In genomic region chr20:63617876-63618265, GRCh38 we compare ENCODE assay signal across 22 cellular contexts. TPM values are rescaled to one million over a fixed set of nuclear protein-coding genes. Genes with fewer than 3 reads are reported as not detected.
DNase-seq lines count a peak whose midpoint lies in the region; ATAC-seq, FAIRE-seq and TF ChIP-seq lines count a peak whose summit lies in the region.
"Had no signal": no experiment of that assay in that cellular context is flagged by ENCODE, and none has a peak within 500 bp of the region (broad histone marks: within the 10 kb centered on the region; RNA-seq: fewer than 3 reads in every experiment).

No MANE protein-coding gene starts in this region.

- H2AK5ac ChIP-seq in neuronal stem cell (ENCODE audit: low read depth, low read length) = no peak overlapping the region

- H2BK12ac ChIP-seq in neuronal stem cell (ENCODE audit: low read length) = no peak overlapping the region

- H3K79me1 ChIP-seq in neuronal stem cell (ENCODE audit: low read depth, low read length) = peaks cover 5% of the 10 kb centered on the region

- H3K18ac ChIP-seq in neuronal stem cell (ENCODE audit: low read length) = no peak overlapping the region

- H3K14ac ChIP-seq in neuronal stem cell (ENCODE audit: low read length) = no peak overlapping the region

- FAIRE-seq in bronchial epithelial cell (lab: Jason Lieb, UNC) = peak; percentile 82
- FAIRE-seq: G401.6, GM12891, HepG2 had no signal

- intact Hi-C loops in Right ventricle myocardium superior (cut with DNase I) = no loop called here
- intact Hi-C loops in cardiac septum (cut with DNase I) = no loop called here
- intact Hi-C loops in thyroid gland (cut with DNase I) = no loop called here

- no peak overlapping the region for H4K91ac ChIP-seq in neuronal stem cell (ENCODE audit: low read depth, low read length, poor library complexity)

- ATAC-seq in Right ventricle myocardium superior (ENCODE audit: poor library complexity) = no peak
- no peak for ATAC-seq in HG02642 (IDR thresholded peaks at IDR 0.05; ENCODE audit: poor library complexity, unreplicated experiment)
- ATAC-seq in GM19467 (IDR thresholded peaks at IDR 0.05; ENCODE audit: unreplicated experiment) = no peak
- ATAC-seq: HCT116, HepG2 had no signal

- DNase-seq in Right ventricle myocardium superior (peak; percentile 14), cardiac septum (ENCODE audit: low spot score) (no peak), bronchial epithelial cell (ENCODE audit: low read depth) (no peak), neuronal stem cell (ENCODE audit: low spot score) (no peak), thyroid gland (no peak), NCI-H1436 (lab: John Stamatoyannopoulos, UW) (no peak)
- DNase-seq: CD4-positive, CD25-positive, alpha-beta regulatory T cell; CD8-positive, alpha-beta memory T cell; COR-L47; DMS 273 treated with DMSO at 0.1 percent for 48 hours; DMS53; DND-41; GOT3; H7; HFFc6 had no signal

- H4K8ac ChIP-seq in neuronal stem cell (ENCODE audit: low read depth, low read length) = no peak overlapping the region

- H3K4me1 ChIP-seq in neuronal stem cell (ENCODE audit: control insufficient read depth in 2 of 2, insufficient read depth in 1 of 2, low read depth in 1 of 2, low read length in 2 of 2) (no peaks in the 10 kb centered on the region), thyroid gland (peaks cover 64 to 71% of the 10 kb centered on the region in 2 donors)

- no CpG with 5 or more reads among the region's 8 CpGs for WGBS in neuronal stem cell (ENCODE audit: extremely low coverage in 2 of 2, insufficient read length in 2 of 2, insufficient replicate concordance in 1 of 2), 2 donors
- WGBS in thyroid gland, 2 donors = 87 to 98% methylated on average over 7 of the region's 8 CpGs

- no peak overlapping the region for H2BK15ac ChIP-seq in neuronal stem cell (ENCODE audit: low read length)

- H2BK120ac ChIP-seq in neuronal stem cell (ENCODE audit: low read depth, low read length) = no peak overlapping the region

- peaks cover 5 to 17% of the 10 kb centered on the region in 2 donors for H3K9me3 ChIP-seq in neuronal stem cell (replicated peaks in 1 of 2; ENCODE audit: control insufficient read depth in 2 of 2, insufficient read depth in 1 of 2, low read depth in 1 of 2, low read length in 2 of 2)
- H3K9me3 ChIP-seq in thyroid gland = no peaks in the 10 kb centered on the region

- no peak for TF ChIP-seq CTCF in bronchial epithelial cell (IDR thresholded peaks at IDR 0.05; ENCODE audit: insufficient read depth, low read length, severe bottlenecking)
- TF ChIP-seq CTCF in thyroid gland (IDR thresholded peaks at IDR 0.05) = no peak

- H3K27me3 ChIP-seq in bronchial epithelial cell (ENCODE audit: control insufficient read depth, insufficient read depth, low read length) = no peaks in the 10 kb centered on the region
- no peaks in the 10 kb centered on the region for H3K27me3 ChIP-seq in neuronal stem cell (ENCODE audit: control insufficient read depth in 3 of 3, insufficient read depth in 3 of 3, low read depth in 1 of 3, low read length in 3 of 3)
- H3K27me3 ChIP-seq in thyroid gland = no peaks in the 10 kb centered on the region

- H3K27ac ChIP-seq in neuronal stem cell (replicated peaks; ENCODE audit: low read length) = no peak overlapping the region
- peak overlapping the region; percentile 89 to 92 (median 89) for H3K27ac ChIP-seq in thyroid gland
- H3K27ac ChIP-seq: 22Rv1 had no signal

- H3K4ac ChIP-seq in neuronal stem cell (ENCODE audit: low read length) = no peak overlapping the region

- no peak for TF ChIP-seq POLR2A in thyroid gland (IDR thresholded peaks at IDR 0.05)

- H2BK5ac ChIP-seq in neuronal stem cell (ENCODE audit: low read length) = peak overlapping the region; percentile 3

- H2AFZ ChIP-seq in neuronal stem cell (ENCODE audit: low read length) = no peak overlapping the region

- H3K9ac ChIP-seq in neuronal stem cell (ENCODE audit: low read depth, low read length, poor library complexity) = no peak overlapping the region

- no peak overlapping the region for H3K4me2 ChIP-seq in neuronal stem cell (ENCODE audit: insufficient read depth, low read length, poor library complexity, severe bottlenecking)

- H3K36me3 ChIP-seq in bronchial epithelial cell (ENCODE audit: control insufficient read depth, insufficient read depth, low read length) (peaks cover 23% of the 10 kb centered on the region), neuronal stem cell (replicated peaks in 1 of 2; ENCODE audit: control insufficient read depth in 2 of 2, insufficient read depth in 2 of 2, low read length in 2 of 2) (peaks cover 29 to 64% of the 10 kb centered on the region in 2 donors), thyroid gland (no peaks in the 10 kb centered on the region)

- no peak overlapping the region for H3K23ac ChIP-seq in neuronal stem cell (ENCODE audit: low read depth, low read length, poor library complexity)

- no peak overlapping the region for H3K4me3 ChIP-seq in bronchial epithelial cell (ENCODE audit: low read depth, low read length)
- H3K4me3 ChIP-seq in neuronal stem cell (ENCODE audit: low read length in 2 of 2) = no peak overlapping the region
- no peak overlapping the region for H3K4me3 ChIP-seq in thyroid gland (replicated peaks in 1 of 3)

RNA-seq across cellular contexts. Expression of gene GMEB2, which starts 9.0 kb away (rescaled TPM):
- total RNA-seq in Right ventricle myocardium superior (5.5 TPM), cardiac septum (6.8 TPM), bronchial epithelial cell (13.2 and 13.8 TPM in 2 replicates), thyroid gland (10 to 100 TPM; 23.1 to 34.9 (median 29.9) TPM)
- 9.0 TPM for polyA plus RNA-seq in neuronal stem cell (2013, experiment 1 of 2)
- 8.7 TPM for polyA plus RNA-seq in neuronal stem cell (2013, experiment 2 of 2)

RNA-seq across cellular contexts. Expression of gene STMN3, which starts 35.4 kb away (rescaled TPM):
- total RNA-seq in Right ventricle myocardium superior (4.3 TPM), cardiac septum (8.8 TPM), bronchial epithelial cell (0.26 TPM in 1 of 2 replicates, not detected in the other), thyroid gland (10 to 100 TPM; 53.7 to 84.0 (median 66.1) TPM)
- polyA plus RNA-seq in neuronal stem cell (2013, experiment 1 of 2) = 4.5 TPM
- polyA plus RNA-seq in neuronal stem cell (2013, experiment 2 of 2) = 4.6 TPM

RNA-seq across cellular contexts. Expression of gene RTEL1, which starts 40.2 kb away (rescaled TPM):
- total RNA-seq in Right ventricle myocardium superior (7.3 TPM), cardiac septum (10.5 TPM), bronchial epithelial cell (4.5 and 5.8 TPM in 2 replicates), thyroid gland (10 to 100 TPM; 14.1 to 87.4 (median 54.2) TPM)
- polyA plus RNA-seq in neuronal stem cell (2013, experiment 1 of 2) = 5.1 TPM
- polyA plus RNA-seq in neuronal stem cell (2013, experiment 2 of 2) = 5.1 TPM

RNA-seq across cellular contexts. Expression of gene HELZ2, which starts 43.8 kb away (rescaled TPM):
- total RNA-seq in Right ventricle myocardium superior (9.7 TPM), cardiac septum (12.1 TPM), bronchial epithelial cell (13.7 and 30.6 TPM in 2 replicates), thyroid gland (10 to 100 TPM; 24.3 to 45.5 (median 36.0) TPM)
- 5.7 TPM for polyA plus RNA-seq in neuronal stem cell (2013, experiment 1 of 2)
- polyA plus RNA-seq in neuronal stem cell (2013, experiment 2 of 2) = 5.8 TPM
